ENCODE assay signal across 19 cellular contexts in the genomic region with DNA sequence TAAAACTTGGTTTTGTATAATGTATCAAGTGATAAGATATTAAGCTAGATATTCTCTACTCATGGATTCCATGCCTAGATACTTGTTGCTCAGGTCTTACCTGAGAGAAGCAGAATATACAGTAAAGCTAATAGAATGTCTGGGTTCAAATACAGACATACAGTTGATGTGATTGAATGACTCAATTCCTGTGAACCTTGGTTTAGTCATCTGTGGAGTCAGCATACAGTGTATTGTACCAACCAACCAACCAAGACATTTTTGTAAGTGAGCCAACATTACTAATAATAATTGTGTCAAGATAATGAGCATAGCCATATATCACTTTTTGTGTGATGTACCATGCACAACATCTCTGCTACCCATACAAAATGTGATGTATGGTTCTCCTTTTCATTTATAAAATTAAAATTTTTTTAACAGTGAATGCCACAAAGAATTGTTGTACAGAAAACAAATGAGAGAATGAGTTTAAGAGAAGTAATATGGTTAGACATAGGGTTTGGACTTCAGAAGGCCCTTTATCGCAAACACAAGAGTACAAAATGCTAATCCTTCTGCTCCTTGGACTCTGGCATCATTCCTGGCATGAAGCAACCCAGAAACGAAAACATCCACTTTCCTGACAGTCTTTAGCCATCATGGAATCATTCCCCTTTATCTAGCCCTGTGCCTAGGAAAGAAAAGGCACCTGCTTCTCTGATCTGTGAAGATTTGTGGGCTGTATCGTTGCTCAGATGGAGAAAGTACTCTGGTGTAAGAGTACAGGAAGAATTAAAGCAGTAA.
A peak's percentile ranks its signal among the peaks of the same experiment; 100 is the strongest.
DNase-seq lines count a peak whose midpoint lies in the region; ATAC-seq and TF ChIP-seq lines count a peak whose summit lies in the region.
"Had no signal": no experiment of that assay in that cellular context is flagged by ENCODE, and none has a peak within 500 bp of the region (broad histone marks: within the 10 kb centered on the region; RNA-seq: fewer than 3 reads in every experiment).

No MANE protein-coding gene starts in this region.

- ATAC-seq in left lobe of liver (peak; percentile 99), left ventricle myocardium superior (no peak)
- ATAC-seq: A549, GM12878, Panc1 had no signal

- 64 to 69% methylated on average over 3 of the region's 3 CpGs for WGBS in lower leg skin, 2 donors

- intact Hi-C loops in lower leg skin (cut with DNase I; ENCODE audit: low total_unique reads): no loop called here
- intact Hi-C loops in left ventricle myocardium superior (cut with micrococcal nuclease): no loop called here

- no peak overlapping the region for H3K27ac ChIP-seq in RWPE1
- no peak overlapping the region for H3K27ac ChIP-seq in epithelial cell of prostate
- H3K27ac ChIP-seq: A549, GM23248 had no signal

- CTCF ChIA-PET in RWPE1 (lab: Yijun Ruan, JAX): no interaction called here

- DNase-seq in AG08395 (ENCODE audit: low spot score) (peak; percentile 2), RWPE1 (ENCODE audit: low spot score) (peak; percentile 60), epithelial cell of prostate (ENCODE audit: low read depth, low spot score) (peak; percentile 58), left lobe of liver (ENCODE audit: low spot score) (peak; percentile 85), anterior cingulate cortex (lab: John Stamatoyannopoulos, UW) (no peak), lower leg skin (ENCODE audit: low spot score in 2 of 2) (no peak), left ventricle myocardium superior (no peak)
- DNase-seq: C1 segment of cervical spinal cord, GDM1, GM23248, Kasumi-1, NCI-H1105, NCI-H1694, NCI-H2227 treated with DMSO at 0.1 percent for 48 hours, NCI-H524, SHP77 had no signal

- no peak overlapping the region for H3K4me3 ChIP-seq in lower leg skin (ENCODE audit: low read depth, poor library complexity, severe bottlenecking)
- H3K4me3 ChIP-seq: A549, GM12878, GM23248 had no signal

- TF ChIP-seq POLR2A in lower leg skin (IDR thresholded peaks at IDR 0.05): no peak

- no peak for TF ChIP-seq CTCF in RWPE1 (conservative IDR thresholded peaks at IDR 0.05; ENCODE audit: low read depth)
- no peak for TF ChIP-seq CTCF in lower leg skin (IDR thresholded peaks at IDR 0.05)

- POLR2A ChIA-PET in RWPE1 (lab: Yijun Ruan, JAX; ENCODE audit: low non-redundant PET): no interaction called here

Comparison
In these comparisons a context has a peak if more than half of its experiments do, and no peak if none do; other contexts are left out.
1. DNase-seq: peak in AG08395 (single experiment), RWPE1 (single experiment), epithelial cell of prostate (single experiment) and left lobe of liver (single experiment); none in anterior cingulate cortex (0 of 58), lower leg skin (0 of 2) and left ventricle myocardium superior (single experiment).